Comparison of ENCODE assay signal across 11 cellular contexts in genomic region chr6:123402052-123402451, GRCh38.
DNase-seq lines count a peak whose midpoint lies in the region; ATAC-seq lines count a peak whose summit lies in the region.
"Had no signal": no experiment of that assay in that cellular context is flagged by ENCODE, and none has a peak within 500 bp of the region (broad histone marks: within the 10 kb centered on the region; RNA-seq: fewer than 3 reads in every experiment).

No MANE protein-coding gene starts in this region.

- DNase-seq in NCI-H748 (lab: John Stamatoyannopoulos, UW; ENCODE audit: unreplicated experiment) (peak; percentile 37), NCI-H748 treated with DMSO at 0.1 percent for 48 hours (lab: John Stamatoyannopoulos, UW) (no peak), renal cortical epithelial cell (ENCODE audit: low read depth) (peak; percentile 60), left colon (no peak), HuH-7.5 (ENCODE audit: low spot score) (no peak), pons (ENCODE audit: low spot score) (no peak)
- DNase-seq: GF-D8 had no signal

- peak; percentile 98 for ATAC-seq in HG02763 (IDR thresholded peaks at IDR 0.05; ENCODE audit: unreplicated experiment)
- peak; percentile 88 for ATAC-seq in HG03575 (IDR thresholded peaks at IDR 0.05; ENCODE audit: extremely low read depth, insufficient number of reproducible peaks, low FRiP score, unreplicated experiment)
- no peak for ATAC-seq in left colon
- ATAC-seq: A549, left lobe of liver had no signal

- intact Hi-C loops in left colon (cut with DNase I, micrococcal nuclease): no loop called here

Comparison
In these comparisons a context has a peak if more than half of its experiments do, and no peak if none do; other contexts are left out.
1. DNase-seq: peak in NCI-H748 (single experiment) and renal cortical epithelial cell (single experiment); none in NCI-H748 treated with DMSO at 0.1 percent for 48 hours (single experiment), left colon (0 of 2), HuH-7.5 (single experiment) and pons (single experiment).